In the genomic region with DNA sequence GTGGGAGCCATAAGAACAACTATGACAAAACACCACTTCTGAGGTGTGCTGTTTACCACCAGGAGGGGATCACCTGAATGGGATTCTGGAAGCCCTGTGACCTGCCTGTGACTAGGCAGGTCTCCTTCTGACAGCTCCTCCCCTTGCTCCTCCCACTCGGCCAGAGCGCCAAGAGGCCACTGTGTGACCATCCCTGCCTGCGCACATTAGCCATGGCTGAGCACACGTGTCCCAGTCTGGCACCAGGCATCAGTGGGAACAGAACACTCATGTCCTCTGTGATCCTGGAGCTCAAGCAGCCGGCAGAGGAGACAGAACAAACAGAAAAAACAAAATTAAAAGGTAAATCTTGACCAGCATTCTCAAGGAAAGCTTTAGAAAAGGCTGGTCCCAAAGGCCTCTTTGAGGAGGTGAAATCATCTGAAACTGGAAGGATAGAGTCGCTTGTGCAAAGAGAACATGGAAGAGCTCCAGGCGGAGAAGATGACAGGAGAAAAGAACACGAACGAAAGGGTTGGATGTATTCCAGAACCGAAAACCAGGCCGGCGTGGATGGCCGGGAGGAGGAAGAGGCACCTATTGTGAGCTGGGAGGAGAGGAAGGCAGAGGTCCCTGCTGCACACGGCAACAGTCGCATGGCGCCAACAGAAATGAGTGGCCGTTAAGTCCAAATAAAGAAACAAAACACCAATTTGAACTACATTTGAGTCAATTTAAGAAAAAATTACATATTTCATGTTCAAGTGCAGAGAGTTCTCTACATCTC, we compare ENCODE assay signal across 22 cellular contexts. TPM values are rescaled to one million over a fixed set of nuclear protein-coding genes. Genes with fewer than 3 reads are reported as not detected.
DNase-seq lines count a peak whose midpoint lies in the region; ATAC-seq, FAIRE-seq and TF ChIP-seq lines count a peak whose summit lies in the region.
"Had no signal": no experiment of that assay in that cellular context is flagged by ENCODE, and none has a peak within 500 bp of the region (broad histone marks: within the 10 kb centered on the region; RNA-seq: fewer than 3 reads in every experiment).

No MANE protein-coding gene starts in this region.

- TSS peak; percentile 84 for BruUV-seq in endothelial cell of umbilical vein (replicated peaks; lab: Mats Ljungman, UMichigan)

- H3K36me3 ChIP-seq in endothelial cell of umbilical vein (ENCODE audit: control insufficient read depth in 2 of 2, extremely low read depth in 1 of 2, insufficient read depth in 2 of 2, low read length in 2 of 2): peaks cover 32 to 34% of the 10 kb centered on the region in 2 experiments

- H3K27ac ChIP-seq in endothelial cell of umbilical vein (ENCODE audit: insufficient read depth, low read depth, low read length): peak overlapping the region; percentile 97
- H3K27ac ChIP-seq: C4-2B, SJCRH30, thoracic aorta, VCaP had no signal

- peak overlapping the region; percentile 62 for H3K4me2 ChIP-seq in endothelial cell of umbilical vein (ENCODE audit: insufficient read depth, low read length)

- intact Hi-C loops in endothelial cell of umbilical vein (cut with micrococcal nuclease): loop anchor here (2.0 to 10.0 kb wide), 3 partner anchors 76 to 878 kb away; partner anchors contain the start of gene UBE2QL1

- no peak overlapping the region for H2AFZ ChIP-seq in endothelial cell of umbilical vein (ENCODE audit: low read depth, low read length)

- TF ChIP-seq CTCF in endothelial cell of umbilical vein (IDR thresholded peaks at IDR 0.05; ENCODE audit: extremely low read depth in 1 of 2, insufficient read depth in 1 of 2, low read depth in 1 of 2, low read length in 2 of 2) (no peak), D721Med (IDR thresholded peaks at IDR 0.05; ENCODE audit: insufficient read depth, missing control alignments) (no peak)

- H3K36me3 Mint-ChIP-seq in activated naive CD8-positive, alpha-beta T cell: peaks cover 7% of the 10 kb centered on the region
- peaks cover 68% of the 10 kb centered on the region for H3K36me3 Mint-ChIP-seq in activated naive CD8-positive, alpha-beta T cell treated with anti-CD3 and anti-CD28 coated beads, Interleukin-2, amount 50 U/mL, for 24 hours (ENCODE audit: low read depth)
- peaks cover 19% of the 10 kb centered on the region for H3K36me3 Mint-ChIP-seq in T-helper 17 cell (ENCODE audit: low read depth)
- H3K36me3 Mint-ChIP-seq in stimulated activated effector memory CD8-positive, alpha-beta T cell treated with anti-CD3 and anti-CD28 coated beads, Interleukin-12 subunit alpha, Interleukin-12 subunit beta, amount 100 ng/mL, for 72 hours: peaks cover 100% of the 10 kb centered on the region

- H3K9me3 Mint-ChIP-seq in activated naive CD8-positive, alpha-beta T cell (ENCODE audit: low read depth): no peaks in the 10 kb centered on the region
- H3K9me3 Mint-ChIP-seq in activated naive CD8-positive, alpha-beta T cell treated with anti-CD3 and anti-CD28 coated beads, Interleukin-2, amount 50 U/mL, for 24 hours: no peaks in the 10 kb centered on the region
- H3K9me3 Mint-ChIP-seq in stimulated activated effector memory CD8-positive, alpha-beta T cell treated with anti-CD3 and anti-CD28 coated beads, Interleukin-12 subunit alpha, Interleukin-12 subunit beta, amount 100 ng/mL, for 72 hours: no peaks in the 10 kb centered on the region
- H3K9me3 Mint-ChIP-seq: activated naive CD4-positive, alpha-beta T cell treated with anti-CD3 and anti-CD28 coated beads, Interleukin-2, amount 50 U/mL, for 24 hours; effector memory CD8-positive, alpha-beta T cell; IgD-negative memory B cell had no signal

- dilution Hi-C loops in endothelial cell of umbilical vein (cut with MboI; ENCODE audit: extremely low pct_ligation_motif_present, low sequenced_read_pairs): no loop called here

- no peak for ATAC-seq in activated naive CD8-positive, alpha-beta T cell treated with anti-CD3 and anti-CD28 coated beads, Interleukin-2, amount 50 U/mL, for 24 hours
- no peak for ATAC-seq in T-helper 17 cell
- ATAC-seq in stimulated activated effector memory CD8-positive, alpha-beta T cell treated with anti-CD3 and anti-CD28 coated beads, Interleukin-12 subunit alpha, Interleukin-12 subunit beta, amount 100 ng/mL, for 72 hours: no peak
- ATAC-seq in GM21390 (IDR thresholded peaks at IDR 0.05; ENCODE audit: unreplicated experiment): no peak
- ATAC-seq in HG03025 (IDR thresholded peaks at IDR 0.05; ENCODE audit: low FRiP score, unreplicated experiment): no peak
- ATAC-seq: effector memory CD8-positive, alpha-beta T cell; naive thymus-derived CD4-positive, alpha-beta T cell had no signal

- no peaks in the 10 kb centered on the region for H3K9me1 ChIP-seq in endothelial cell of umbilical vein (replicated peaks; ENCODE audit: control insufficient read depth, extremely low read depth, insufficient read depth, low read length)

- TF ChIP-seq POLR2A in endothelial cell of umbilical vein (IDR thresholded peaks at IDR 0.05; ENCODE audit: low read depth, low read length): no peak

- H3K4me1 ChIP-seq in endothelial cell of umbilical vein (ENCODE audit: control insufficient read depth, extremely low read depth, insufficient read depth, low read length): peaks cover 37% of the 10 kb centered on the region
- H3K4me1 ChIP-seq: SJCRH30 had no signal

- no peaks in the 10 kb centered on the region for H3K9me3 ChIP-seq in T-helper 17 cell (ENCODE audit: control insufficient read depth, low read length, poor library complexity, severe bottlenecking)
- H3K9me3 ChIP-seq in endothelial cell of umbilical vein (replicated peaks; ENCODE audit: control insufficient read depth, insufficient read depth, low read length): no peaks in the 10 kb centered on the region
- H3K9me3 ChIP-seq: SJCRH30, thoracic aorta had no signal

- DNase-seq in activated naive CD8-positive, alpha-beta T cell treated with anti-CD3 and anti-CD28 coated beads, Interleukin-2, amount 50 U/mL, for 24 hours: no peak
- no peak for DNase-seq in T-helper 17 cell
- peak; percentile 20 for DNase-seq in endothelial cell of umbilical vein (ENCODE audit: low read depth, low spot score)
- DNase-seq in stimulated activated effector memory CD8-positive, alpha-beta T cell treated with anti-CD3 and anti-CD28 coated beads, Interleukin-12 subunit alpha, Interleukin-12 subunit beta, amount 100 ng/mL, for 72 hours (ENCODE audit: low spot score in 2 of 2): no peak
- DNase-seq in D721Med (ENCODE audit: insufficient read length, low spot score): no peak
- DNase-seq: activated CD4-positive, alpha-beta T cell treated with anti-CD3 and anti-CD28 coated beads, Interleukin-2, amount 50 U/mL, for 1 hour; effector memory CD8-positive, alpha-beta T cell; MM.1S; naive thymus-derived CD4-positive, alpha-beta T cell; NCI-H1417 treated with DMSO at 0.1 percent for 48 hours; NCI-H510A; SJCRH30 had no signal

- H3K4me1 Mint-ChIP-seq in activated naive CD8-positive, alpha-beta T cell (ENCODE audit: low read depth): peaks cover 45% of the 10 kb centered on the region
- peaks cover 24% of the 10 kb centered on the region for H3K4me1 Mint-ChIP-seq in activated naive CD8-positive, alpha-beta T cell treated with anti-CD3 and anti-CD28 coated beads, Interleukin-2, amount 50 U/mL, for 24 hours
- peaks cover 31% of the 10 kb centered on the region for H3K4me1 Mint-ChIP-seq in T-helper 17 cell
- H3K4me1 Mint-ChIP-seq in stimulated activated effector memory CD8-positive, alpha-beta T cell treated with anti-CD3 and anti-CD28 coated beads, Interleukin-12 subunit alpha, Interleukin-12 subunit beta, amount 100 ng/mL, for 72 hours: peaks cover 52% of the 10 kb centered on the region

- FAIRE-seq in endothelial cell of umbilical vein (lab: Jason Lieb, UNC): no peak
- FAIRE-seq in D721Med (lab: Jason Lieb, UNC): no peak
- FAIRE-seq: GM18507, H54 had no signal

- peak overlapping the region; percentile 54 for H3K9ac ChIP-seq in endothelial cell of umbilical vein (replicated peaks; ENCODE audit: extremely low read depth, insufficient read depth, low read length)

- H3K4me3 ChIP-seq in endothelial cell of umbilical vein (replicated peaks in 1 of 3; ENCODE audit: insufficient read depth in 1 of 3, low read depth in 1 of 3, low read length in 3 of 3): no peak overlapping the region
- H3K4me3 ChIP-seq: SJCRH30, thoracic aorta had no signal

- CTCF ChIA-PET in endothelial cell of umbilical vein (lab: Charles Lee): interaction anchor here (1.0 to 4.0 kb wide), 6 partner anchors 8 to 372 kb away, joined by 3 to 24 read pairs (median 4); no protein-coding TSS in a partner anchor

- H3K27ac Mint-ChIP-seq in activated naive CD8-positive, alpha-beta T cell: peak overlapping the region; percentile 25
- no peak overlapping the region for H3K27ac Mint-ChIP-seq in activated naive CD8-positive, alpha-beta T cell treated with anti-CD3 and anti-CD28 coated beads, Interleukin-2, amount 50 U/mL, for 24 hours
- peak overlapping the region; percentile 89 for H3K27ac Mint-ChIP-seq in T-helper 17 cell
- peak overlapping the region; percentile 43 for H3K27ac Mint-ChIP-seq in stimulated activated effector memory CD8-positive, alpha-beta T cell treated with anti-CD3 and anti-CD28 coated beads, Interleukin-12 subunit alpha, Interleukin-12 subunit beta, amount 100 ng/mL, for 72 hours

- H3K27me3 Mint-ChIP-seq in activated naive CD8-positive, alpha-beta T cell: no peaks in the 10 kb centered on the region
- no peaks in the 10 kb centered on the region for H3K27me3 Mint-ChIP-seq in activated naive CD8-positive, alpha-beta T cell treated with anti-CD3 and anti-CD28 coated beads, Interleukin-2, amount 50 U/mL, for 24 hours
- no peaks in the 10 kb centered on the region for H3K27me3 Mint-ChIP-seq in T-helper 17 cell
- H3K27me3 Mint-ChIP-seq: activated naive CD4-positive, alpha-beta T cell treated with anti-CD3 and anti-CD28 coated beads, Interleukin-2, amount 50 U/mL, for 24 hours; effector memory CD8-positive, alpha-beta T cell; IgD-negative memory B cell; naive thymus-derived CD4-positive, alpha-beta T cell had no signal

- H3K4me3 Mint-ChIP-seq in activated naive CD8-positive, alpha-beta T cell: no peak overlapping the region
- H3K4me3 Mint-ChIP-seq in activated naive CD8-positive, alpha-beta T cell treated with anti-CD3 and anti-CD28 coated beads, Interleukin-2, amount 50 U/mL, for 24 hours: no peak overlapping the region
- no peak overlapping the region for H3K4me3 Mint-ChIP-seq in T-helper 17 cell
- no peak overlapping the region for H3K4me3 Mint-ChIP-seq in stimulated activated effector memory CD8-positive, alpha-beta T cell treated with anti-CD3 and anti-CD28 coated beads, Interleukin-12 subunit alpha, Interleukin-12 subunit beta, amount 100 ng/mL, for 72 hours
- H3K4me3 Mint-ChIP-seq: activated naive CD4-positive, alpha-beta T cell treated with anti-CD3 and anti-CD28 coated beads, Interleukin-2, amount 50 U/mL, for 24 hours had no signal

- POLR2A ChIA-PET in endothelial cell of umbilical vein (lab: Charles Lee): interaction anchor here (0.6 kb wide), 1 partner anchor 102 kb away, joined by 4 read pairs; no protein-coding TSS in a partner anchor

- H4K20me1 ChIP-seq in endothelial cell of umbilical vein (replicated peaks; ENCODE audit: control insufficient read depth, extremely low read depth, insufficient read depth, low read length): no peaks in the 10 kb centered on the region

- peaks cover 48% of the 10 kb centered on the region for H3K79me2 ChIP-seq in endothelial cell of umbilical vein (ENCODE audit: control insufficient read depth, insufficient read depth, low read length)

- H3K27me3 ChIP-seq in endothelial cell of umbilical vein (ENCODE audit: control insufficient read depth in 2 of 2, insufficient read depth in 2 of 2, low read length in 2 of 2): no peaks in the 10 kb centered on the region
- H3K27me3 ChIP-seq: SJCRH30 had no signal

RNA-seq across cellular contexts. Expression of gene MED10, which starts 5.1 kb away (rescaled TPM):
- 10 to 100 TPM; 70.5 to 78.7 TPM for total RNA-seq in T-helper 17 cell
- 55.6 and 57.8 TPM in 2 replicates for total RNA-seq in endothelial cell of umbilical vein
- polyA plus RNA-seq in endothelial cell of umbilical vein: 49.8 and 56.3 TPM in 2 replicates
- polyA plus RNA-seq in endothelial cell of umbilical vein (2011; cell fraction: cytosol; rRNA removed): 60.2 and 65.5 TPM in 2 replicates
- 55.0 and 80.6 TPM in 2 replicates for polyA plus RNA-seq in endothelial cell of umbilical vein (2011; cell fraction: nucleus; rRNA removed)
- 53.5 and 68.5 TPM in 2 replicates for polyA plus RNA-seq in endothelial cell of umbilical vein (2012)
- 9.9 and 16.5 TPM in 2 replicates for polyA minus RNA-seq in endothelial cell of umbilical vein
- polyA minus RNA-seq in endothelial cell of umbilical vein (2011; cell fraction: cytosol; rRNA and poly(A)+ RNA removed): 16.0 TPM
- polyA minus RNA-seq in endothelial cell of umbilical vein (2011; cell fraction: nucleus; rRNA and poly(A)+ RNA removed): 32.0 and 32.4 TPM in 2 replicates
